8 cellular contexts compared by ENCODE assay signal in the genomic region with DNA sequence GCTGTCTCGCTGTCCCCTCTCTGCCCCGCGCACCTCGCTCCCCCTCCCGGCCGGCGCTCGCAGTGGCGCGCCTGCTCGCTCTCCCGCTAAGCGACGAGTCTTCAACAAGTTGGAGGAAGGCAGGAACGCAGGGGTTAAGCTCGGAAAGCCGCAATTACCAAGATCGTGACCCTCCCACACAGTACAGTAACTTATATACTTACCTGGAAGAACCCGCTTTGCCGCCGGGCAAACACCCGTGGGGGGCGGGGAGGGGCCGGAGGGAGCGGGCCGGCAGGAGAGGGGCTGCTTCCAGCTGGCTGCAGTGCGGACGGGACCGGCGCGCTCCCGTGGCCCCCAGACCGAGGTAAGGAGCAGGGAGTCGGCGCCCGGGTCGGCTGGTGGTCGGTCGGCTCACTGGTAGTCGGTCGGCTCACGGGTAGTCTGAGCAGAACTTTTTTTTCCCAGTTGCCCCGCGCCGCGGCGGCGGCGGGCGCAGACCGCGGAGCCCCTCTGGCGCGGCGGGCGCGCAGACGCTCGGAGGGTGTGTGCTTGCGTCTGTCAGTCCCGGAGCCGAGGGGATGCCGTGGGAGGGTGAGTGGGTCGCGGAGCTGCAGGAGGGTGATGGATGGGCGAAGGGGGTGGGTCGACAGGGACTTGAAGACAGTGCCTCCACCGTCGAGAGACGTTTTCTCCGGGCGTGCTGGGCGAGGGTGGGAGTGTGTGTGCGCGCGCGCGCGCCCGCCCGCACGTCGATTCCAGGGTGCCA.
DNase-seq lines count a peak whose midpoint lies in the region; ATAC-seq and TF ChIP-seq lines count a peak whose summit lies in the region.

No MANE protein-coding gene starts in this region.

- peak overlapping the region; percentile 51 to 52 for H3K4me3 ChIP-seq in foreskin fibroblast (ENCODE audit: low read depth in 1 of 2, low read length in 2 of 2)
- peak overlapping the region; percentile 11 for H3K4me3 ChIP-seq in parathyroid adenoma (ENCODE audit: low read depth, low read length)

- no peaks in the 10 kb centered on the region for H3K36me3 ChIP-seq in parathyroid adenoma (ENCODE audit: control insufficient read depth, insufficient read depth, low read length)

- no peak overlapping the region for H3K27ac Mint-ChIP-seq in activated CD8-positive, alpha-beta T cell treated with anti-CD3 and anti-CD28 coated beads, Interleukin-2, amount 10 ng/mL, durations not matched to agents 7 days and 5 days

- peak overlapping the region; percentile 58 for H3K4me2 ChIP-seq in parathyroid adenoma (ENCODE audit: low read length)

- POLR2A ChIA-PET in activated CD8-positive, alpha-beta T cell treated with anti-CD3 and anti-CD28 coated beads, Interleukin-2, amount 10 ng/mL, durations not matched to agents 7 days and 5 days (lab: Charles Lee) = no interaction called here

- H3K9me3 ChIP-seq in parathyroid adenoma (ENCODE audit: control insufficient read depth, low read length) = no peaks in the 10 kb centered on the region

- peak; percentile 73 for DNase-seq in activated CD4-positive, alpha-beta T cell treated with anti-CD3 and anti-CD28 coated beads for 48 hours
- DNase-seq in activated CD4-positive, alpha-beta T cell treated with anti-CD3 and anti-CD28 coated beads for 1 hour = no peak
- DNase-seq in LoVo (ENCODE audit: low spot score) (peak; percentile 30), foreskin fibroblast (peak in 1 of 2 donors; percentile 69), AML-193 (lab: John Stamatoyannopoulos, UW) (no peak), mesenteric fat pad (ENCODE audit: low spot score) (no peak)
- peak; percentile 48 for DNase-seq in activated CD8-positive, alpha-beta T cell treated with anti-CD3 and anti-CD28 coated beads, Interleukin-2, amount 10 ng/mL, durations not matched to agents 7 days and 5 days

- peaks cover 2% of the 10 kb centered on the region for H3K4me1 ChIP-seq in parathyroid adenoma

- H3K27ac ChIP-seq in parathyroid adenoma = no peak overlapping the region

- peak; percentile 28 for TF ChIP-seq CTCF in foreskin fibroblast (IDR thresholded peaks at IDR 0.05; ENCODE audit: low read depth, low read length)
- no peak for TF ChIP-seq CTCF in parathyroid adenoma (IDR thresholded peaks at IDR 0.05)

- H3K9ac ChIP-seq in parathyroid adenoma = no peak overlapping the region

- CTCF ChIA-PET in activated CD8-positive, alpha-beta T cell treated with anti-CD3 and anti-CD28 coated beads, Interleukin-2, amount 10 ng/mL, durations not matched to agents 7 days and 5 days (lab: Charles Lee) = no interaction called here

- peaks cover 48% of the 10 kb centered on the region for H3K4me1 Mint-ChIP-seq in activated CD8-positive, alpha-beta T cell treated with anti-CD3 and anti-CD28 coated beads, Interleukin-2, amount 10 ng/mL, durations not matched to agents 7 days and 5 days (ENCODE audit: low read depth)

- ATAC-seq in activated CD8-positive, alpha-beta T cell treated with anti-CD3 and anti-CD28 coated beads, Interleukin-2, amount 10 ng/mL, durations not matched to agents 7 days and 5 days = peak; percentile 67

- peaks cover 2% of the 10 kb centered on the region for H3K36me3 Mint-ChIP-seq in activated CD8-positive, alpha-beta T cell treated with anti-CD3 and anti-CD28 coated beads, Interleukin-2, amount 10 ng/mL, durations not matched to agents 7 days and 5 days (ENCODE audit: low read depth)

- H3K27me3 ChIP-seq in parathyroid adenoma (ENCODE audit: control insufficient read depth, insufficient read depth, low read length) = no peaks in the 10 kb centered on the region

- peak overlapping the region; percentile 63 for H3K4me3 Mint-ChIP-seq in activated CD8-positive, alpha-beta T cell treated with anti-CD3 and anti-CD28 coated beads, Interleukin-2, amount 10 ng/mL, durations not matched to agents 7 days and 5 days

- no peak overlapping the region for H2AFZ ChIP-seq in parathyroid adenoma

- H3K9me3 Mint-ChIP-seq in activated CD8-positive, alpha-beta T cell treated with anti-CD3 and anti-CD28 coated beads, Interleukin-2, amount 10 ng/mL, durations not matched to agents 7 days and 5 days (ENCODE audit: insufficient read depth) = no peaks in the 10 kb centered on the region

- H3K27me3 Mint-ChIP-seq in activated CD8-positive, alpha-beta T cell treated with anti-CD3 and anti-CD28 coated beads, Interleukin-2, amount 10 ng/mL, durations not matched to agents 7 days and 5 days (ENCODE audit: low read depth) = peaks cover 93% of the 10 kb centered on the region

- no peaks in the 10 kb centered on the region for H3K79me2 ChIP-seq in parathyroid adenoma

Comparison
In these comparisons a context has a peak if more than half of its experiments do, and no peak if none do; other contexts are left out.
1. DNase-seq: peak in activated CD4-positive, alpha-beta T cell treated with anti-CD3 and anti-CD28 coated beads for 48 hours (single experiment), LoVo (single experiment) and activated CD8-positive, alpha-beta T cell treated with anti-CD3 and anti-CD28 coated beads, Interleukin-2, amount 10 ng/mL, durations not matched to agents 7 days and 5 days (single experiment); none in activated CD4-positive, alpha-beta T cell treated with anti-CD3 and anti-CD28 coated beads for 1 hour (single experiment), AML-193 (0 of 2) and mesenteric fat pad (single experiment).